22 cellular contexts compared by ENCODE assay signal in genomic region chr18:57249109-57249508, GRCh38.
"Had no signal": no experiment of that assay in that cellular context is flagged by ENCODE, and none has a peak within 500 bp of the region (broad histone marks: within the 10 kb centered on the region; RNA-seq: fewer than 3 reads in every experiment).

No MANE protein-coding gene starts in this region.

- H3K4me3 Mint-ChIP-seq: memory B cell; mesothelial cell of epicardium; natural killer cell; stimulated activated naive B cell treated with anti-CD40 and anti-IgM and Interleukin-4, amounts not matched to agents 10 μg/mL and 1 μg/mL and 100 μg/mL, for 72 hours; stimulated activated naive CD8-positive, alpha-beta T cell treated with anti-CD3 and anti-CD28 coated beads, Interleukin-15, amount 100 ng/mL, for 72 hours had no signal

- H3K36me3 Mint-ChIP-seq: memory B cell; mesothelial cell of epicardium; natural killer cell; stimulated activated naive B cell treated with anti-CD40 and anti-IgM and Interleukin-4, amounts not matched to agents 10 μg/mL and 1 μg/mL and 100 μg/mL, for 72 hours had no signal

- H3K4me1 ChIP-seq: heart left ventricle, left lung, lower lobe of right lung, psoas muscle, right atrium auricular region, sigmoid colon, testis, tibial nerve, upper lobe of right lung, vagina had no signal

- ATAC-seq: esophagus mucosa; heart left ventricle; left lung; lower lobe of right lung; natural killer cell; psoas muscle; stimulated activated naive B cell treated with anti-CD40 and anti-IgM and Interleukin-4, amounts not matched to agents 10 μg/mL and 1 μg/mL and 100 μg/mL, for 72 hours; upper lobe of right lung had no signal

- H3K4me1 Mint-ChIP-seq: memory B cell; mesothelial cell of epicardium; natural killer cell; stimulated activated naive B cell treated with anti-CD40 and anti-IgM and Interleukin-4, amounts not matched to agents 10 μg/mL and 1 μg/mL and 100 μg/mL, for 72 hours; stimulated activated naive CD8-positive, alpha-beta T cell treated with anti-CD3 and anti-CD28 coated beads, Interleukin-15, amount 100 ng/mL, for 72 hours had no signal

- H3K4me3 ChIP-seq: coronary artery, heart left ventricle, left lung, lower lobe of right lung, psoas muscle, right atrium auricular region, sigmoid colon, skin epidermis, testis, tibial nerve, upper lobe of right lung, vagina had no signal

- H3K27me3 ChIP-seq: left lung, right atrium auricular region, sigmoid colon, testis, tibial nerve, upper lobe of right lung, vagina had no signal

- H3K9me3 Mint-ChIP-seq: memory B cell; mesothelial cell of epicardium; natural killer cell; stimulated activated naive CD8-positive, alpha-beta T cell treated with anti-CD3 and anti-CD28 coated beads, Interleukin-15, amount 100 ng/mL, for 72 hours had no signal

- H3K9me3 ChIP-seq: heart left ventricle, left lung, lower lobe of right lung, psoas muscle, right atrium auricular region, sigmoid colon, testis, upper lobe of right lung, vagina had no signal

- H3K27ac Mint-ChIP-seq: memory B cell; mesothelial cell of epicardium; natural killer cell; stimulated activated naive B cell treated with anti-CD40 and anti-IgM and Interleukin-4, amounts not matched to agents 10 μg/mL and 1 μg/mL and 100 μg/mL, for 72 hours had no signal

- DNase-seq: effector CD8-positive, alpha-beta T cell; heart left ventricle; hypothalamus; left lung; lower lobe of right lung; natural killer cell; psoas muscle; sigmoid colon; stimulated activated CD4-positive, alpha-beta T cell treated with anti-CD3 and anti-CD28 coated beads, Interleukin-2, amount 100 ng/mL, for 24 hours; stimulated activated CD4-positive, alpha-beta T cell treated with anti-CD3 and anti-CD28 coated beads, Interleukin-4, amount 100 ng/mL, for 4 hours; stimulated activated naive B cell treated with anti-CD40 and anti-IgM and Interleukin-4, amounts not matched to agents 10 μg/mL and 1 μg/mL and 100 μg/mL, for 72 hours; stimulated activated naive CD8-positive, alpha-beta T cell treated with anti-CD3 and anti-CD28 coated beads, Interleukin-15, amount 100 ng/mL, for 72 hours; testis; upper lobe of right lung had no signal

- H3K27ac ChIP-seq: coronary artery, heart left ventricle, left lung, lower lobe of right lung, psoas muscle, right atrium auricular region, sigmoid colon, skin epidermis, testis, tibial nerve, upper lobe of right lung, vagina had no signal

- H3K36me3 ChIP-seq: heart left ventricle, left lung, lower lobe of right lung, right atrium auricular region, sigmoid colon, tibial nerve, upper lobe of right lung, vagina had no signal
